Comparison of ENCODE assay signal across 16 cellular contexts in genomic region chr18:57956495-57956894, GRCh38.
DNase-seq lines count a peak whose midpoint lies in the region; ATAC-seq, FAIRE-seq and TF ChIP-seq lines count a peak whose summit lies in the region.
"Had no signal": no experiment of that assay in that cellular context is flagged by ENCODE, and none has a peak within 500 bp of the region (broad histone marks: within the 10 kb centered on the region; RNA-seq: fewer than 3 reads in every experiment).

No MANE protein-coding gene starts in this region.

- no peak overlapping the region for H3K23ac ChIP-seq in IMR-90 (ENCODE audit: low read depth, low read length)

- H4K5ac ChIP-seq in IMR-90 (ENCODE audit: low read depth, low read length), result no peak overlapping the region

- no peak overlapping the region for H3K4ac ChIP-seq in IMR-90 (ENCODE audit: low read depth, low read length)

- H2AK9ac ChIP-seq in IMR-90 (replicated peaks; ENCODE audit: low read depth, low read length, poor library complexity), result no peak overlapping the region

- no peaks in the 10 kb centered on the region; the same call in 1 of the 2 replicates for H3K9me1 ChIP-seq in IMR-90 (ENCODE audit: insufficient read depth, low read length)

- H2BK5ac ChIP-seq in IMR-90 (ENCODE audit: low read depth, low read length, poor library complexity, severe bottlenecking), result no peak overlapping the region

- no peak overlapping the region for H3K14ac ChIP-seq in IMR-90 (replicated peaks; ENCODE audit: low read depth, low read length)

- in situ Hi-C loops in IMR-90 (cut with MboI; ENCODE audit: low sequenced_read_pairs), result no loop called here

- CTCF ChIA-PET in IMR-90 (lab: Yijun Ruan, JAX), result no interaction called here

- H4K91ac ChIP-seq in IMR-90 (ENCODE audit: insufficient read depth, low read depth, low read length), result no peak overlapping the region

- H3K9me3 ChIP-seq in IMR-90 (ENCODE audit: control insufficient read depth, insufficient read depth, low read length), result no peaks in the 10 kb centered on the region
- H3K9me3 ChIP-seq in small intestine (ENCODE audit: control insufficient read depth, low read depth), result no peaks in the 10 kb centered on the region
- H3K9me3 ChIP-seq: A549, BE2C, Caco-2 had no signal

- ATAC-seq in IMR-90 (ENCODE audit: low read depth), result peak; percentile 35; the same call in 1 of the 2 replicates
- no peak for ATAC-seq in HG03039 (IDR thresholded peaks at IDR 0.05; ENCODE audit: unreplicated experiment)
- ATAC-seq in left ventricle myocardium superior, result no peak
- ATAC-seq: A549; CD8-positive, alpha-beta T cell had no signal

- no peaks in the 10 kb centered on the region for H3K79me1 ChIP-seq in IMR-90 (ENCODE audit: low read depth in 1 of 2, low read length in 2 of 2)

- no peak overlapping the region for H3K4me2 ChIP-seq in IMR-90 (ENCODE audit: low read depth, low read length)
- H3K4me2 ChIP-seq: A549 had no signal

- no peak for DNase-seq in IMR-90
- DNase-seq in small intestine, result peak; percentile 79
- DNase-seq in left ventricle myocardium superior, result no peak
- DNase-seq in NCI-H1436 (lab: John Stamatoyannopoulos, UW), result no peak
- DNase-seq: BE2C; Caco-2; CD8-positive, alpha-beta T cell; DMS53; GF-D8; HCEC 1CT; HFFc6 had no signal

- H2BK20ac ChIP-seq in IMR-90 (ENCODE audit: low read depth, low read length), result no peak overlapping the region

- intact Hi-C loops in IMR-90 (cut with micrococcal nuclease) (no loop called here), left ventricle myocardium superior (cut with micrococcal nuclease) (no loop called here)

- H3K36me3 ChIP-seq in IMR-90 (ENCODE audit: control insufficient read depth, insufficient read depth, low read length) (no peaks in the 10 kb centered on the region), small intestine (ENCODE audit: control insufficient read depth in 2 of 2, insufficient read depth in 2 of 2, low read length in 2 of 2) (no peaks in the 10 kb centered on the region)
- H3K36me3 ChIP-seq: BE2C had no signal

- dilution Hi-C loops in IMR-90 (cut with HindIII; ENCODE audit: low sequenced_read_pairs, unreplicated experiment), result no loop called here

- WGBS in IMR-90 (ENCODE audit: extremely low coverage in 2 of 2, insufficient read length in 1 of 2), 2 experiments, result 80% methylated on average over 1 of the region's 3 CpGs; no CpG with 5 or more reads in 1 of the 2 experiments
- WGBS in small intestine, 3 donors, result 12 to 56% (median 25%) methylated on average over 3 of the region's 3 CpGs

- H3K27me3 ChIP-seq in IMR-90 (ENCODE audit: control insufficient read depth, insufficient read depth, low read length) (peaks cover 17% of the 10 kb centered on the region), small intestine (ENCODE audit: control insufficient read depth in 2 of 2, insufficient read depth in 2 of 2, low read length in 2 of 2) (no peaks in the 10 kb centered on the region)
- H3K27me3 ChIP-seq: BE2C had no signal

- H3K18ac ChIP-seq in IMR-90 (ENCODE audit: low read depth, low read length), result no peak overlapping the region

- no peak for TF ChIP-seq CTCF in IMR-90 (conservative IDR thresholded peaks at IDR 0.05; ENCODE audit: low read depth, low read length)

- no peak overlapping the region for H2AFZ ChIP-seq in IMR-90 (replicated peaks; ENCODE audit: low read length, poor library complexity)

- H3K4me1 ChIP-seq in IMR-90 (ENCODE audit: control insufficient read depth, insufficient read depth, low read length), result no peaks in the 10 kb centered on the region
- H3K4me1 ChIP-seq in small intestine (ENCODE audit: control insufficient read depth in 2 of 2, insufficient read depth in 1 of 2, low read depth in 1 of 2, low read length in 1 of 2), result peaks cover 0 to 3% of the 10 kb centered on the region in 2 donors
- H3K4me1 ChIP-seq: BE2C, Caco-2 had no signal

- TF ChIP-seq RAD21 in IMR-90 (IDR thresholded peaks at IDR 0.05; ENCODE audit: low read length), result no peak

- H3K4me3 ChIP-seq in IMR-90 (ENCODE audit: insufficient read depth, low read depth, low read length) (no peak overlapping the region), small intestine (ENCODE audit: low read depth in 1 of 2, low read length in 2 of 2) (no peak overlapping the region)
- H3K4me3 ChIP-seq: A549 had no signal

- FAIRE-seq in colon (lab: Jason Lieb, UNC) (peak; percentile 64), small intestine (lab: Jason Lieb, UNC) (no peak)
- FAIRE-seq: A549, GM19239, H1 had no signal

- no peak overlapping the region for H3K56ac ChIP-seq in IMR-90 (ENCODE audit: extremely low read depth, insufficient read depth, low read length)

- H3K9ac ChIP-seq in IMR-90 (ENCODE audit: low read depth, low read length), result no peak overlapping the region

- H4K8ac ChIP-seq in IMR-90 (ENCODE audit: low read depth in 2 of 2, low read length in 2 of 2), result no peak overlapping the region

- TF ChIP-seq POLR2A in IMR-90 (IDR thresholded peaks at IDR 0.05; ENCODE audit: low read depth, low read length), result no peak

- H2BK120ac ChIP-seq in IMR-90 (ENCODE audit: low read depth, low read length), result no peak overlapping the region

- H2AK5ac ChIP-seq in IMR-90 (ENCODE audit: low read depth, low read length), result no peak overlapping the region

- H4K20me1 ChIP-seq in IMR-90 (ENCODE audit: insufficient read depth, low read length), result no peaks in the 10 kb centered on the region

- no peak overlapping the region for H2BK15ac ChIP-seq in IMR-90 (ENCODE audit: low read depth, low read length)

- POLR2A ChIA-PET in IMR-90 (lab: Charles Lee; ENCODE audit: unreplicated experiment), result no interaction called here

- H3K27ac ChIP-seq in IMR-90 (ENCODE audit: insufficient read depth, low read length), result no peak overlapping the region
- no peak overlapping the region for H3K27ac ChIP-seq in small intestine (ENCODE audit: low read depth in 1 of 2, low read length in 1 of 2)

- no TSS peak for BruUV-seq in IMR-90 (replicated peaks; lab: Mats Ljungman, UMichigan)

TF ChIP-seq in IMR-90, 13 proteins besides CTCF, POLR2A, EP300 and RAD21:
- TF ChIP-seq RCOR1 (IDR thresholded peaks at IDR 0.05; ENCODE audit: insufficient replicate concordance, low read length) (no peak), MAZ (IDR thresholded peaks at IDR 0.05; ENCODE audit: borderline replicate concordance, low read depth, low read length) (no peak), RFX5 (IDR thresholded peaks at IDR 0.05; ENCODE audit: low read depth, low read length) (no peak), MXI1 (IDR thresholded peaks at IDR 0.05; ENCODE audit: borderline replicate concordance, low read depth, low read length) (no peak), MAFK (IDR thresholded peaks at IDR 0.05; ENCODE audit: low read depth, low read length) (no peak), FOS (IDR thresholded peaks at IDR 0.05; ENCODE audit: low read depth, low read length) (no peak), NFE2L2 (IDR thresholded peaks at IDR 0.05; ENCODE audit: low read depth, low read length) (no peak), BHLHE40 (IDR thresholded peaks at IDR 0.05; ENCODE audit: low read depth, low read length) (no peak)
